Comparison of ENCODE assay signal across 1 cellular context in the genomic region with DNA sequence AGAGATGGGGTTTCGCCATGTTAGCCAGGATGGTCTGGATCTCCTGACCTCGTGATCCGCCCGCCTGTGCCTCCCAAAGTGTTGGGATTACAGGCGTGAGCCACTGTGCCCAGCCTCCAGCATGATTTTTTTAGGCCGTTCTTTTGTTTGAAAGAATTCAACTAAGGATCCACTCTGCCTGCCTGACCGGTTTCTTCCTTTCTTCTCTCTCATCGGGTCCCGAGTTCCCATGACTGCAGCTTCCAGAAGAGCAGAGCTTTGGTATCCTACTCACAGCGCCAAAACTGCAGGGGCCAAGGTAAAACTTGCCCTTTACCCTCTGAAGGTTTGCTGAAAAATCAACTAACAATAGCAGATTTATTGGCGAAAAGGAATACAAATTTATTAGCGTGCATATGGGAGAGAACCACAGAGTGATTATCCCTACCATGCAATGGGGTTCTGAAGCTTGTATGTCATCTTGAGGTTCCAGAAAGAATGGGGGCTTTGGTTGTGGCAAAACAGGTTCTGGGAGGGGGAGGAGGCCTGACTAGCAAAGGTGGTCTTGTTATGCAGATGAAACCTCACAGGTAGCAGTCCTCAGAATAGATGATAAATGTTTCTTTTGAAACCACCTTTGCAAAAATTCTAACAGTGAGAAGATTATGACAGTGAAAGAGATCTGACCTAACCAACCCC.
A peak's percentile ranks its signal among the peaks of the same experiment; 100 is the strongest.
TF ChIP-seq lines count a peak whose summit lies in the region.

No MANE protein-coding gene starts in this region.

TF ChIP-seq in WTC11, 78 proteins besides CTCF, POLR2A, EP300 and RAD21 (continued from another document):
- TF ChIP-seq, protein P1, sequence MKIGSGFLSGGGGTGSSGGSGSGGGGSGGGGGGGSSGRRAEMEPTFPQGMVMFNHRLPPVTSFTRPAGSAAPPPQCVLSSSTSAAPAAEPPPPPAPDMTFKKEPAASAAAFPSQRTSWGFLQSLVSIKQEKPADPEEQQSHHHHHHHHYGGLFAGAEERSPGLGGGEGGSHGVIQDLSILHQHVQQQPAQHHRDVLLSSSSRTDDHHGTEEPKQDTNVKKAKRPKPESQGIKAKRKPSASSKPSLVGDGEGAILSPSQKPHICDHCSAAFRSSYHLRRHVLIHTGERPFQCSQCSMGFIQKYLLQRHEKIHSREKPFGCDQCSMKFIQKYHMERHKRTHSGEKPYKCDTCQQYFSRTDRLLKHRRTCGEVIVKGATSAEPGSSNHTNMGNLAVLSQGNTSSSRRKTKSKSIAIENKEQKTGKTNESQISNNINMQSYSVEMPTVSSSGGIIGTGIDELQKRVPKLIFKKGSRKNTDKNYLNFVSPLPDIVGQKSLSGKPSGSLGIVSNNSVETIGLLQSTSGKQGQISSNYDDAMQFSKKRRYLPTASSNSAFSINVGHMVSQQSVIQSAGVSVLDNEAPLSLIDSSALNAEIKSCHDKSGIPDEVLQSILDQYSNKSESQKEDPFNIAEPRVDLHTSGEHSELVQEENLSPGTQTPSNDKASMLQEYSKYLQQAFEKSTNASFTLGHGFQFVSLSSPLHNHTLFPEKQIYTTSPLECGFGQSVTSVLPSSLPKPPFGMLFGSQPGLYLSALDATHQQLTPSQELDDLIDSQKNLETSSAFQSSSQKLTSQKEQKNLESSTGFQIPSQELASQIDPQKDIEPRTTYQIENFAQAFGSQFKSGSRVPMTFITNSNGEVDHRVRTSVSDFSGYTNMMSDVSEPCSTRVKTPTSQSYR (CRISPR knock-in tag; IDR thresholded peaks at IDR 0.05), result 0 out of 2 replicates have a peak, but pooled peaks have one; percentile 70
